In genomic region chr10:95963202-95963991, GRCh38 we compare ENCODE assay signal across 1 cellular context.
TF ChIP-seq lines count a peak whose summit lies in the region.

No MANE protein-coding gene starts in this region.

TF ChIP-seq in SK-N-SH treated with all-trans-retinoic acid at 6 μM for 48 hours, 23 proteins besides CTCF, POLR2A, EP300 and RAD21 (continued from another document):
- TF ChIP-seq, protein P1, sequence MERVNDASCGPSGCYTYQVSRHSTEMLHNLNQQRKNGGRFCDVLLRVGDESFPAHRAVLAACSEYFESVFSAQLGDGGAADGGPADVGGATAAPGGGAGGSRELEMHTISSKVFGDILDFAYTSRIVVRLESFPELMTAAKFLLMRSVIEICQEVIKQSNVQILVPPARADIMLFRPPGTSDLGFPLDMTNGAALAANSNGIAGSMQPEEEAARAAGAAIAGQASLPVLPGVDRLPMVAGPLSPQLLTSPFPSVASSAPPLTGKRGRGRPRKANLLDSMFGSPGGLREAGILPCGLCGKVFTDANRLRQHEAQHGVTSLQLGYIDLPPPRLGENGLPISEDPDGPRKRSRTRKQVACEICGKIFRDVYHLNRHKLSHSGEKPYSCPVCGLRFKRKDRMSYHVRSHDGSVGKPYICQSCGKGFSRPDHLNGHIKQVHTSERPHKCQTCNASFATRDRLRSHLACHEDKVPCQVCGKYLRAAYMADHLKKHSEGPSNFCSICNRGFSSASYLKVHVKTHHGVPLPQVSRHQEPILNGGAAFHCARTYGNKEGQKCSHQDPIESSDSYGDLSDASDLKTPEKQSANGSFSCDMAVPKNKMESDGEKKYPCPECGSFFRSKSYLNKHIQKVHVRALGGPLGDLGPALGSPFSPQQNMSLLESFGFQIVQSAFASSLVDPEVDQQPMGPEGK (CRISPR knock-in tag; IDR thresholded peaks at IDR 0.05; ENCODE audit: borderline replicate concordance) = no peak
- no peak for TF ChIP-seq ZNF8 (CRISPR knock-in tag; IDR thresholded peaks at IDR 0.05)
- TF ChIP-seq SNAI2 (CRISPR knock-in tag; IDR thresholded peaks at IDR 0.05) = no peak
- TF ChIP-seq TOX (CRISPR knock-in tag; IDR thresholded peaks at IDR 0.05; ENCODE audit: borderline replicate concordance) = no peak
- TF ChIP-seq TCF4 (CRISPR knock-in tag; IDR thresholded peaks at IDR 0.05; ENCODE audit: borderline replicate concordance) = no peak
- no peak for TF ChIP-seq ZFP30 (CRISPR knock-in tag; IDR thresholded peaks at IDR 0.05)
- no peak for TF ChIP-seq CSDC2 (CRISPR knock-in tag; IDR thresholded peaks at IDR 0.05)
- no peak for TF ChIP-seq GLIS3 (CRISPR knock-in tag; IDR thresholded peaks at IDR 0.05)
- no peak for TF ChIP-seq ZNF70 (CRISPR knock-in tag; IDR thresholded peaks at IDR 0.05)
